ENCODE assay signal across 29 cellular contexts in genomic region chr19:40025938-40026596, GRCh38.
"Had no signal": no experiment of that assay in that cellular context is flagged by ENCODE, and none has a peak within 500 bp of the region (broad histone marks: within the 10 kb centered on the region; RNA-seq: fewer than 3 reads in every experiment).

No MANE protein-coding gene starts in this region.

- H3K27ac Mint-ChIP-seq: immature natural killer cell; nephron; stimulated activated memory B cell treated with anti-CD40 and anti-IgM and Interleukin-4, amounts not matched to agents 10 μg/mL and 1 μg/mL and 100 μg/mL, for 72 hours; type B pancreatic cell had no signal

- H3K4me3 ChIP-seq: left lung, lower lobe of right lung, pancreas, prostate gland, sigmoid colon, tibial nerve, uterus had no signal

- DNase-seq: immature natural killer cell; kidney; left colon; left lung; lower lobe of right lung; mammary epithelial cell; mesenchymal stem cell; naive thymus-derived CD8-positive, alpha-beta T cell; nucleus accumbens; pancreas; posterior cingulate gyrus; retina; right cardiac atrium; sigmoid colon; small intestine; stimulated activated CD4-positive, alpha-beta T cell treated with anti-CD3 and anti-CD28 coated beads, Interleukin-1b, Interleukin-23, amount 100 ng/mL, for 48 hours; stimulated activated CD4-positive, alpha-beta T cell treated with anti-CD3 and anti-CD28 coated beads, Interleukin-2, amount 100 ng/mL, for 48 hours; stimulated activated CD4-positive, alpha-beta T cell treated with anti-CD3 and anti-CD28 coated beads, Interleukin-4, amount 100 ng/mL, for 4 hours; stimulated activated CD8-positive, alpha-beta memory T cell treated with anti-CD3 and anti-CD28 coated beads, Interleukin-4, amount 100 ng/mL, for 48 hours; stimulated activated naive CD4-positive, alpha-beta T cell treated with Interleukin-2 at 50 U/mL for 16 hours; stimulated activated naive CD8-positive, alpha-beta T cell treated with anti-CD3 and anti-CD28 coated beads, Interleukin-15, amount 100 ng/mL, for 72 hours; substantia nigra; uterus had no signal

- H3K27me3 Mint-ChIP-seq: naive thymus-derived CD8-positive, alpha-beta T cell; stimulated activated memory B cell treated with anti-CD40 and anti-IgM and Interleukin-4, amounts not matched to agents 10 μg/mL and 1 μg/mL and 100 μg/mL, for 72 hours; stimulated activated naive CD8-positive, alpha-beta T cell treated with anti-CD3 and anti-CD28 coated beads, Interleukin-15, amount 100 ng/mL, for 72 hours; type B pancreatic cell had no signal

- H3K27me3 ChIP-seq: left lung, pancreas, sigmoid colon, tibial nerve, uterus had no signal

- H3K36me3 ChIP-seq: left lung, lower lobe of right lung, pancreas, prostate gland, sigmoid colon, uterus had no signal

- H3K4me1 ChIP-seq: left lung, lower lobe of right lung, pancreas, prostate gland, sigmoid colon, tibial nerve, uterus had no signal

- H3K4me1 Mint-ChIP-seq: immature natural killer cell; nephron; neural crest cell; stimulated activated memory B cell treated with anti-CD40 and anti-IgM and Interleukin-4, amounts not matched to agents 10 μg/mL and 1 μg/mL and 100 μg/mL, for 72 hours; stimulated activated naive CD8-positive, alpha-beta T cell treated with anti-CD3 and anti-CD28 coated beads, Interleukin-15, amount 100 ng/mL, for 72 hours had no signal

- ATAC-seq: left colon; left lung; lower lobe of right lung; naive thymus-derived CD8-positive, alpha-beta T cell; pancreas; right cardiac atrium; stimulated activated memory B cell treated with anti-CD40 and anti-IgM and Interleukin-4, amounts not matched to agents 10 μg/mL and 1 μg/mL and 100 μg/mL, for 72 hours; stimulated activated naive CD8-positive, alpha-beta T cell treated with anti-CD3 and anti-CD28 coated beads, Interleukin-15, amount 100 ng/mL, for 72 hours had no signal

- H3K27ac ChIP-seq: left lung, lower lobe of right lung, pancreas, prostate gland, sigmoid colon, tibial nerve, uterus had no signal

- H3K4me3 Mint-ChIP-seq: immature natural killer cell; nephron; neural crest cell; stimulated activated memory B cell treated with anti-CD40 and anti-IgM and Interleukin-4, amounts not matched to agents 10 μg/mL and 1 μg/mL and 100 μg/mL, for 72 hours; stimulated activated naive CD8-positive, alpha-beta T cell treated with anti-CD3 and anti-CD28 coated beads, Interleukin-15, amount 100 ng/mL, for 72 hours; type B pancreatic cell had no signal
